16 cellular contexts compared by ENCODE assay signal in genomic region chr14:40003773-40004172, GRCh38.
"Had no signal": no experiment of that assay in that cellular context is flagged by ENCODE, and none has a peak within 500 bp of the region (broad histone marks: within the 10 kb centered on the region; RNA-seq: fewer than 3 reads in every experiment).

No MANE protein-coding gene starts in this region.

- H3K27ac ChIP-seq: cardiac muscle cell, dorsolateral prefrontal cortex, gastroesophageal sphincter, tibial nerve, WERI-Rb-1 had no signal

- DNase-seq: activated CD4-positive, alpha-beta memory T cell treated with anti-CD3 and anti-CD28 coated beads for 36 hours; activated effector memory CD4-positive, alpha-beta T cell treated with anti-CD3 and anti-CD28 coated beads, Interleukin-2, amount 50 U/mL, for 16 hours; activated T-cell treated with anti-CD3 and anti-CD28 coated beads, Interleukin-2, amount 50 U/mL, for 4 hours; dorsolateral prefrontal cortex; endodermal cell; erythroblast; left ventricle myocardium superior; mesendoderm; natural killer cell; stimulated activated CD4-positive, alpha-beta T cell treated with anti-CD3 and anti-CD28 coated beads, Interleukin-2, amount 100 ng/mL, for 48 hours; T-helper 17 cell; WERI-Rb-1 had no signal

- H3K4me1 ChIP-seq: gastroesophageal sphincter, tibial nerve had no signal

- H3K36me3 ChIP-seq: cardiac muscle cell, gastroesophageal sphincter, tibial nerve, WERI-Rb-1 had no signal

- H3K9me3 ChIP-seq: gastroesophageal sphincter, tibial nerve had no signal

- ATAC-seq: activated T-cell treated with anti-CD3 and anti-CD28 coated beads, Interleukin-2, amount 50 U/mL, for 4 hours; gastroesophageal sphincter; left ventricle myocardium superior; natural killer cell; stimulated activated memory B cell treated with anti-CD40 and anti-IgM and Interleukin-4, amounts not matched to agents 10 μg/mL and 1 μg/mL and 100 μg/mL, for 72 hours; T-helper 17 cell had no signal

- H3K4me3 ChIP-seq: cardiac muscle cell, dorsolateral prefrontal cortex, gastroesophageal sphincter, tibial nerve had no signal

- H3K27me3 ChIP-seq: cardiac muscle cell, dorsolateral prefrontal cortex, gastroesophageal sphincter, tibial nerve had no signal
